In genomic region chr20:62622877-62623487, GRCh38 we compare ENCODE assay signal across 8 cellular contexts. TPM values are rescaled to one million over a fixed set of nuclear protein-coding genes. Genes with fewer than 3 reads are reported as not detected.
A peak's percentile ranks its signal among the peaks of the same experiment; 100 is the strongest.
DNase-seq lines count a peak whose midpoint lies in the region; ATAC-seq and TF ChIP-seq lines count a peak whose summit lies in the region.

No MANE protein-coding gene starts in this region.

- H3K9me3 ChIP-seq in lung (ENCODE audit: control insufficient read depth in 2 of 2, insufficient read depth in 1 of 2, low read length in 1 of 2), result no peaks in the 10 kb centered on the region
- H3K9me3 ChIP-seq in thyroid gland, result no peaks in the 10 kb centered on the region

- intact Hi-C loops in thyroid gland (cut with DNase I), result no loop called here

- H3K9me3 Mint-ChIP-seq in T-helper 2 cell treated with Interferon-gamma antibody and Interleukin-4, amounts not matched to agents 5 μg/mL and 100 μg/mL, for 36 hours, result no peaks in the 10 kb centered on the region

- H3K36me3 ChIP-seq in lung (ENCODE audit: control insufficient read depth in 2 of 2, insufficient read depth in 2 of 2, low read length in 2 of 2) (no peaks in the 10 kb centered on the region), thyroid gland (no peaks in the 10 kb centered on the region)

- TF ChIP-seq CTCF in lung (IDR thresholded peaks at IDR 0.05; ENCODE audit: control extremely low read depth, extremely low read depth), result no peak
- no peak for TF ChIP-seq CTCF in thyroid gland (IDR thresholded peaks at IDR 0.05)

- H3K4me3 ChIP-seq in lung (no peak overlapping the region), thyroid gland (replicated peaks in 1 of 3) (no peak overlapping the region)

- WGBS in adipose tissue, 3 donors, result 73 to 77% (median 76%) methylated on average over 28 to 29 of the region's 29 CpGs
- WGBS in lung, 2 donors, result 77% methylated on average over 29 of the region's 29 CpGs
- WGBS in thyroid gland, 2 donors, result 64 to 73% methylated on average over 12 to 26 of the region's 29 CpGs

- H3K36me3 Mint-ChIP-seq in T-helper 2 cell treated with Interferon-gamma antibody and Interleukin-4, amounts not matched to agents 5 μg/mL and 100 μg/mL, for 36 hours (ENCODE audit: low read depth), result no peaks in the 10 kb centered on the region

- H3K4me1 ChIP-seq in lung (ENCODE audit: control insufficient read depth in 2 of 2, insufficient read depth in 2 of 2, low read length in 2 of 2) (peaks cover 0 to 43% of the 10 kb centered on the region in 2 donors), thyroid gland (peaks cover 18 to 33% of the 10 kb centered on the region in 2 donors)

- TF ChIP-seq POLR2A in thyroid gland (IDR thresholded peaks at IDR 0.05), result no peak

- no peaks in the 10 kb centered on the region for H3K27me3 Mint-ChIP-seq in T-helper 2 cell treated with Interferon-gamma antibody and Interleukin-4, amounts not matched to agents 5 μg/mL and 100 μg/mL, for 36 hours (ENCODE audit: low read depth)

- H3K4me3 Mint-ChIP-seq in T-helper 2 cell treated with Interferon-gamma antibody and Interleukin-4, amounts not matched to agents 5 μg/mL and 100 μg/mL, for 36 hours, result peak overlapping the region; percentile 84

- peak overlapping the region; percentile 97 for H3K27ac Mint-ChIP-seq in T-helper 2 cell treated with Interferon-gamma antibody and Interleukin-4, amounts not matched to agents 5 μg/mL and 100 μg/mL, for 36 hours

- DNase-seq in T-helper 2 cell treated with Interferon-gamma antibody and Interleukin-4, amounts not matched to agents 5 μg/mL and 100 μg/mL, for 36 hours (ENCODE audit: low spot score), result no peak
- DNase-seq in T-helper 2 cell (no peak), lung (ENCODE audit: low spot score) (no peak), thyroid gland (no peak), ecto neural progenitor cell (ENCODE audit: low spot score) (no peak)
- DNase-seq in stimulated activated CD4-positive, alpha-beta T cell treated with anti-CD3 and anti-CD28 coated beads, Interleukin-2, amount 100 ng/mL, for 48 hours, result no peak

- H3K27me3 ChIP-seq in lung (ENCODE audit: control insufficient read depth, insufficient read depth) (no peaks in the 10 kb centered on the region), thyroid gland (no peaks in the 10 kb centered on the region)

- peaks cover 34% of the 10 kb centered on the region for H3K4me1 Mint-ChIP-seq in T-helper 2 cell treated with Interferon-gamma antibody and Interleukin-4, amounts not matched to agents 5 μg/mL and 100 μg/mL, for 36 hours (ENCODE audit: low read depth)

- no peak for ATAC-seq in lung (ENCODE audit: insufficient read depth, low FRiP score)
- no peak for ATAC-seq in HG02840 (IDR thresholded peaks at IDR 0.05; ENCODE audit: low FRiP score, unreplicated experiment)

- peak overlapping the region; percentile 66 for H3K27ac ChIP-seq in adipose tissue (ENCODE audit: low read depth, low read length)
- peak overlapping the region; percentile 67 to 98 for H3K27ac ChIP-seq in lung (ENCODE audit: low read depth in 1 of 2, low read length in 1 of 2)
- H3K27ac ChIP-seq in thyroid gland, result peak overlapping the region; percentile 98 to 100 (median 100)

RNA-seq across cellular contexts. Expression of gene SLCO4A1, which starts 19.3 kb away (rescaled TPM):
- polyA plus RNA-seq in adipose tissue (10 to 100 TPM in 2 of 3 donors, 1 to 10 TPM in 1; 6.8 to 45.9 (median 37.8) TPM), lung (100 to 1,000 TPM in 1 of 2 donors, 10 to 100 TPM in 1; 35.3 to 152 TPM)
- total RNA-seq in lung (10 to 100 TPM in 1 of 2 donors, 1 to 10 TPM in 1; 4.7 to 49.6 TPM), thyroid gland (10 to 100 TPM in 1 of 4 donors, 1 to 10 TPM in 3; 5.3 to 18.3 (median 6.7) TPM)
